7 cellular contexts compared by ENCODE assay signal in genomic region chr12:127334324-127334723, GRCh38.
"Had no signal": no experiment of that assay in that cellular context is flagged by ENCODE, and none has a peak within 500 bp of the region (broad histone marks: within the 10 kb centered on the region; RNA-seq: fewer than 3 reads in every experiment).

No MANE protein-coding gene starts in this region.

- H3K9ac ChIP-seq: GM23248 had no signal

- H3K9me3 Mint-ChIP-seq: HFFc6 had no signal

- H3K27ac ChIP-seq: GM23248, HL-60 had no signal

- H3K4me3 ChIP-seq: GM23248, HAP-1 had no signal

- H3K36me3 Mint-ChIP-seq: IgD-negative memory B cell had no signal

- DNase-seq: GM23248, GOT3, H7, HFFc6 had no signal

- H3K4me3 Mint-ChIP-seq: HFFc6, IgD-negative memory B cell had no signal

- H3K36me3 ChIP-seq: HAP-1 had no signal

- H3K4me1 ChIP-seq: HAP-1 had no signal

- H3K9me3 ChIP-seq: HAP-1 had no signal

- H3K27me3 Mint-ChIP-seq: IgD-negative memory B cell had no signal

- H3K27ac Mint-ChIP-seq: HFFc6, IgD-negative memory B cell had no signal

- H3K4me1 Mint-ChIP-seq: IgD-negative memory B cell had no signal
